In the genomic region with DNA sequence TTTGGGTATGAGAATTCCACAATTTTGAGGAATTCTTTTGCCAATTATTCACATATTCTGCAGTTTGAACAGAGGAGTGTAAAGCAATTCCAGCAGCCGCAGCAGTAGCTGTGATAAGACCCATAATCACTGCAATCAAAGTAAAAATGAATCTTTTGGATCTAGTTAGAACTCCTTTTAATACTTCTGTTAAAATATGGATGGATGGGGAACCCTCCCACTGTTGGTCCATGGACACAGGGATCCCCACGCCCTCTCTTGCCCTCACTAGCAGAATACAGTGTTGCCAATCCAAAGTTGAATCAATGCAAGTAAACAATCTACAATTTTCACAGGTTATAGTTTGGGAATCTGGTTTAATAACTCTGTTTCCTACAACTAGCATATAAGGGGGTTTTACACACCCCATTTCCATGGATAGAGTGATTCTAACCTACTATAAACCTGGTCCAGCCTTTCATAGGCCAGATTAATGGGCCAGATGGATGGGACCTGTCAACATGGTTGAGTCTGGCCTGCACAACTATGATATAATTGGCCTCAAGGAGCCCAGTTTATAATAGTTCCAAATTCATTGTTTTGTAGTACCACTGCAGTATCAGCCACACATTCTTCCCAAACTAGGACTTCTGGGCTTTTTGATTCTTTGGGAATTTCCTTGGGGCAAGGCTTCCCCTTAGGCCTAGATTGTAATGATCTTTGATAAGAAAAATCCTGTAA, we compare ENCODE assay signal across 9 cellular contexts. TPM values are rescaled to one million over a fixed set of nuclear protein-coding genes. Genes with fewer than 3 reads are reported as not detected.
A peak's percentile ranks its signal among the peaks of the same experiment; 100 is the strongest.
DNase-seq lines count a peak whose midpoint lies in the region; ATAC-seq and TF ChIP-seq lines count a peak whose summit lies in the region.
"Not testable (repeated sequence)": the region's sequence is repeated elsewhere in the genome, so short reads cannot be mapped to it uniquely, and the experiment has no call there.
"Had no signal": no experiment of that assay in that cellular context is flagged by ENCODE, and none has a peak within 500 bp of the region (broad histone marks: within the 10 kb centered on the region; RNA-seq: fewer than 3 reads in every experiment).

No MANE protein-coding gene starts in this region.

- peak; percentile 8 for DNase-seq in AG20443 (ENCODE audit: low spot score)
- peak; percentile 7 for DNase-seq in KBM-7
- DNase-seq in activated CD8-positive, alpha-beta memory T cell treated with anti-CD3 and anti-CD28 coated beads, Interleukin-2, amount 10 ng/mL, durations not matched to agents 7 days and 5 days: peak; percentile 34
- DNase-seq in coronary artery (ENCODE audit: low spot score): peak; percentile 72
- peak; percentile 44 for DNase-seq in cardiac septum (ENCODE audit: low spot score)
- DNase-seq in omental fat pad (ENCODE audit: low spot score): not testable (repeated sequence)
- DNase-seq in stimulated activated CD8-positive, alpha-beta memory T cell treated with anti-CD3 and anti-CD28 coated beads, Interleukin-4, amount 100 ng/mL, for 48 hours: peak; percentile 22
- DNase-seq in ureter (ENCODE audit: low spot score): peak; percentile 43

- intact Hi-C loops in cardiac septum (cut with DNase I): not testable (repeated sequence)

- H3K27ac Mint-ChIP-seq in activated CD8-positive, alpha-beta memory T cell treated with anti-CD3 and anti-CD28 coated beads, Interleukin-2, amount 10 ng/mL, durations not matched to agents 7 days and 5 days: not testable (repeated sequence)

- not testable (repeated sequence) for H3K4me3 ChIP-seq in coronary artery

- H3K36me3 Mint-ChIP-seq in activated CD8-positive, alpha-beta memory T cell treated with anti-CD3 and anti-CD28 coated beads, Interleukin-2, amount 10 ng/mL, durations not matched to agents 7 days and 5 days: not testable (repeated sequence)

- not testable (repeated sequence) for H3K4me1 Mint-ChIP-seq in activated CD8-positive, alpha-beta memory T cell treated with anti-CD3 and anti-CD28 coated beads, Interleukin-2, amount 10 ng/mL, durations not matched to agents 7 days and 5 days

- CTCF ChIA-PET in activated CD8-positive, alpha-beta memory T cell treated with anti-CD3 and anti-CD28 coated beads, Interleukin-2, amount 10 ng/mL, durations not matched to agents 7 days and 5 days (lab: Charles Lee): not testable (repeated sequence)

- H3K4me3 Mint-ChIP-seq in activated CD8-positive, alpha-beta memory T cell treated with anti-CD3 and anti-CD28 coated beads, Interleukin-2, amount 10 ng/mL, durations not matched to agents 7 days and 5 days: not testable (repeated sequence)

- H3K27me3 Mint-ChIP-seq in activated CD8-positive, alpha-beta memory T cell treated with anti-CD3 and anti-CD28 coated beads, Interleukin-2, amount 10 ng/mL, durations not matched to agents 7 days and 5 days: not testable (repeated sequence)

- not testable (repeated sequence) for H3K27ac ChIP-seq in coronary artery

- H3K9me3 Mint-ChIP-seq in activated CD8-positive, alpha-beta memory T cell treated with anti-CD3 and anti-CD28 coated beads, Interleukin-2, amount 10 ng/mL, durations not matched to agents 7 days and 5 days (ENCODE audit: low read depth): not testable (repeated sequence)

- not testable (repeated sequence) for TF ChIP-seq CTCF in coronary artery (IDR thresholded peaks at IDR 0.05); omental fat pad (IDR thresholded peaks at IDR 0.05)

- in situ Hi-C loops in KBM-7 (cut with MboI; ENCODE audit: low pct_unique_long_range_greater_than_20kb, low sequenced_read_pairs): not testable (repeated sequence)

- ATAC-seq in activated CD8-positive, alpha-beta memory T cell treated with anti-CD3 and anti-CD28 coated beads, Interleukin-2, amount 10 ng/mL, durations not matched to agents 7 days and 5 days: not testable (repeated sequence)
- peak; percentile 68 for ATAC-seq in omental fat pad (ENCODE audit: low FRiP score)

RNA-seq across cellular contexts. Expression of a gene that starts 43.6 kb away (rescaled TPM):
- not detected for total RNA-seq in activated CD8-positive, alpha-beta memory T cell treated with anti-CD3 and anti-CD28 coated beads, Interleukin-2, amount 10 ng/mL, durations not matched to agents 7 days and 5 days
- total RNA-seq in cardiac septum (0.05 TPM), omental fat pad (not detected), ureter (0.26 TPM)
- total RNA-seq: Daoy had no signal
